In the genomic region with DNA sequence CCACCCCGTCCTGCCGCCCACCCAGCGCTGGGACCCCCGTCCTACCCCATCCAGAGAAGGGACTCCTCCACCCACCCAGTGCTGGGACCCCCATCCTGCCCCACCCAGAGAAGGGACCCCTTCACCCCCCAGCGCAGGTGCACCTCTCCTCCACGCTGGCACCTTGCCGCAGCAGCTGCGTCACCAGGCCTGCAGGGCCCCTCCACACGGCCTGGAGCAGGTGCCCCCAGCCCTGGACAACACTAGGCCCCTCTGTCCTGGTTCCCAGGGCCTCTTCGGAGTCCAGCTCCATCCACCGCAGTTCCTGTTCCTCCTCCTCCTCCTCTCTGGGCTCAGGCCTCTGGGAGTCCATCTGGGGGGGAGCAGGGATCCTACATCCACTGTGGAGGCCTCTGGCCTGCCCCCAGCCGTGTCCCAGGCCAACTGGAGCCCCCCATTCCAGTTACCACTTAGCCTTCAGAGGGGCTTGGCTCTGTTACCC, we compare ENCODE assay signal across 1 cellular context.
TF ChIP-seq lines count a peak whose summit lies in the region.

No MANE protein-coding gene starts in this region.

TF ChIP-seq in GM23338, 12 proteins besides CTCF, POLR2A, EP300 and RAD21 (continued from another document):
- TF ChIP-seq, protein P1, sequence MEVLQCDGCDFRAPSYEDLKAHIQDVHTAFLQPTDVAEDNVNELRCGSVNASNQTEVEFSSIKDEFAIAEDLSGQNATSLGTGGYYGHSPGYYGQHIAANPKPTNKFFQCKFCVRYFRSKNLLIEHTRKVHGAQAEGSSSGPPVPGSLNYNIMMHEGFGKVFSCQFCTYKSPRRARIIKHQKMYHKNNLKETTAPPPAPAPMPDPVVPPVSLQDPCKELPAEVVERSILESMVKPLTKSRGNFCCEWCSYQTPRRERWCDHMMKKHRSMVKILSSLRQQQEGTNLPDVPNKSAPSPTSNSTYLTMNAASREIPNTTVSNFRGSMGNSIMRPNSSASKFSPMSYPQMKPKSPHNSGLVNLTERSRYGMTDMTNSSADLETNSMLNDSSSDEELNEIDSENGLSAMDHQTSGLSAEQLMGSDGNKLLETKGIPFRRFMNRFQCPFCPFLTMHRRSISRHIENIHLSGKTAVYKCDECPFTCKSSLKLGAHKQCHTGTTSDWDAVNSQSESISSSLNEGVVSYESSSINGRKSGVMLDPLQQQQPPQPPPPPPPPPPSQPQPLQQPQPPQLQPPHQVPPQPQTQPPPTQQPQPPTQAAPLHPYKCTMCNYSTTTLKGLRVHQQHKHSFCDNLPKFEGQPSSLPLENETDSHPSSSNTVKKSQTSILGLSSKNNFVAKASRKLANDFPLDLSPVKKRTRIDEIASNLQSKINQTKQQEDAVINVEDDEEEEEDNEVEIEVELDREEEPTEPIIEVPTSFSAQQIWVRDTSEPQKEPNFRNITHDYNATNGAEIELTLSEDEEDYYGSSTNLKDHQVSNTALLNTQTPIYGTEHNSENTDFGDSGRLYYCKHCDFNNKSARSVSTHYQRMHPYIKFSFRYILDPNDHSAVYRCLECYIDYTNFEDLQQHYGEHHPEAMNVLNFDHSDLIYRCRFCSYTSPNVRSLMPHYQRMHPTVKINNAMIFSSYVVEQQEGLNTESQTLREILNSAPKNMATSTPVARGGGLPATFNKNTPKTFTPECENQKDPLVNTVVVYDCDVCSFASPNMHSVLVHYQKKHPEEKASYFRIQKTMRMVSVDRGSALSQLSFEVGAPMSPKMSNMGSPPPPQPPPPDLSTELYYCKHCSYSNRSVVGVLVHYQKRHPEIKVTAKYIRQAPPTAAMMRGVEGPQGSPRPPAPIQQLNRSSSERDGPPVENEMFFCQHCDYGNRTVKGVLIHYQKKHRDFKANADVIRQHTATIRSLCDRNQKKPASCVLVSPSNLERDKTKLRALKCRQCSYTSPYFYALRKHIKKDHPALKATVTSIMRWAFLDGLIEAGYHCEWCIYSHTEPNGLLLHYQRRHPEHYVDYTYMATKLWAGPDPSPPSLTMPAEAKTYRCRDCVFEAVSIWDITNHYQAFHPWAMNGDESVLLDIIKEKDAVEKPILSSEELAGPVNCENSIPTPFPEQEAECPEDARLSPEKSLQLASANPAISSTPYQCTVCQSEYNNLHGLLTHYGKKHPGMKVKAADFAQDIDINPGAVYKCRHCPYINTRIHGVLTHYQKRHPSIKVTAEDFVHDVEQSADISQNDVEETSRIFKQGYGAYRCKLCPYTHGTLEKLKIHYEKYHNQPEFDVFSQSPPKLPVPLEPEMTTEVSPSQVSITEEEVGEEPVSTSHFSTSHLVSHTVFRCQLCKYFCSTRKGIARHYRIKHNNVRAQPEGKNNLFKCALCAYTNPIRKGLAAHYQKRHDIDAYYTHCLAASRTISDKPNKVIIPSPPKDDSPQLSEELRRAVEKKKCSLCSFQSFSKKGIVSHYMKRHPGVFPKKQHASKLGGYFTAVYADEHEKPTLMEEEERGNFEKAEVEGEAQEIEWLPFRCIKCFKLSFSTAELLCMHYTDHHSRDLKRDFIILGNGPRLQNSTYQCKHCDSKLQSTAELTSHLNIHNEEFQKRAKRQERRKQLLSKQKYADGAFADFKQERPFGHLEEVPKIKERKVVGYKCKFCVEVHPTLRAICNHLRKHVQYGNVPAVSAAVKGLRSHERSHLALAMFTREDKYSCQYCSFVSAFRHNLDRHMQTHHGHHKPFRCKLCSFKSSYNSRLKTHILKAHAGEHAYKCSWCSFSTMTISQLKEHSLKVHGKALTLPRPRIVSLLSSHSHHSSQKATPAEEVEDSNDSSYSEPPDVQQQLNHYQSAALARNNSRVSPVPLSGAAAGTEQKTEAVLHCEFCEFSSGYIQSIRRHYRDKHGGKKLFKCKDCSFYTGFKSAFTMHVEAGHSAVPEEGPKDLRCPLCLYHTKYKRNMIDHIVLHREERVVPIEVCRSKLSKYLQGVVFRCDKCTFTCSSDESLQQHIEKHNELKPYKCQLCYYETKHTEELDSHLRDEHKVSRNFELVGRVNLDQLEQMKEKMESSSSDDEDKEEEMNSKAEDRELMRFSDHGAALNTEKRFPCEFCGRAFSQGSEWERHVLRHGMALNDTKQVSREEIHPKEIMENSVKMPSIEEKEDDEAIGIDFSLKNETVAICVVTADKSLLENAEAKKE (CRISPR knock-in tag; IDR thresholded peaks at IDR 0.05): no peak
